ENCODE assay signal across 9 cellular contexts in the genomic region with DNA sequence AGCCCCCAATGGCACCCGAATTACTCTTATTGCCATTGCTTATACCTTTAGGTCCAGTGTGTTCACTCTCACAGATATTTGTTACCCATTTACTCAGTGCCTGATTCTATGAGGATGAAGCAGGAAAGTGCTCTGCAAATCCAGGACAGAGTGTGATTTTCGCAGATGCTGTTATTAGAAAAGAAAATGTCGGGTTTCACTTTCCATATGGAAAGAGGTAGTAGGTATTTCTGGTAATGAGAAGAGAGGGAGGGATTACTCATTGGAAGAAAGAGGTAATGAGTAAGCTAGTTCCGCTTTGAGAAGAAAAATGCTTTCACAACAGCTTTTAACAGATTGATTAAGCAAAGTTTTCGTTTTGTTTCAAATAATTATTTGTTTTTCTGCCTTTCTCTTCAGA.
DNase-seq lines count a peak whose midpoint lies in the region; ATAC-seq, FAIRE-seq and TF ChIP-seq lines count a peak whose summit lies in the region.
"Had no signal": no experiment of that assay in that cellular context is flagged by ENCODE, and none has a peak within 500 bp of the region (broad histone marks: within the 10 kb centered on the region; RNA-seq: fewer than 3 reads in every experiment).

No MANE protein-coding gene starts in this region.

- no peak overlapping the region for H3K4me3 Mint-ChIP-seq in immature natural killer cell

- 0% methylated on average over 5 of the region's 5 CpGs for WGBS in K562 (ENCODE audit: insufficient coverage, low coverage, missing lambda C conversion rate)

- no peak overlapping the region for H2AFZ ChIP-seq in K562 (ENCODE audit: low read depth, low read length)

- no peaks in the 10 kb centered on the region for H3K4me1 ChIP-seq in K562 (replicated peaks in 1 of 2; ENCODE audit: control insufficient read depth in 2 of 2, insufficient read depth in 2 of 2, low read length in 2 of 2)

- H3K4me3 ChIP-seq in K562 = no peak overlapping the region

- no peak overlapping the region for H3K27ac Mint-ChIP-seq in immature natural killer cell

- H3K9me3 Mint-ChIP-seq in immature natural killer cell = no peaks in the 10 kb centered on the region

- peaks cover 5 to 11% of the 10 kb centered on the region in 2 donors for H3K4me1 Mint-ChIP-seq in immature natural killer cell

- H3K9me1 ChIP-seq in K562 (ENCODE audit: control insufficient read depth, insufficient read depth, low read length) = no peaks in the 10 kb centered on the region

- DNase-seq in K562 (ENCODE audit: extremely low read depth in 1 of 4, low spot score in 3 of 4) = no peak
- no peak for DNase-seq in HPDE6-E6E7 (ENCODE audit: extremely low spot score)
- no peak for DNase-seq in activated gamma-delta T cell (lab: John Stamatoyannopoulos, UW)
- no peak for DNase-seq in DMS53 treated with DMSO at 0.1 percent for 48 hours (lab: John Stamatoyannopoulos, UW; ENCODE audit: unreplicated experiment)
- no peak for DNase-seq in immature natural killer cell
- DNase-seq: NCI-H69 had no signal

- no peak overlapping the region for H3K9ac ChIP-seq in K562 (ENCODE audit: insufficient read depth in 1 of 2, low read depth in 2 of 2, low read length in 2 of 2)

- no peak for FAIRE-seq in K562 (lab: Jason Lieb, UNC)

- no peak for TF ChIP-seq POLR2A in K562 (conservative IDR thresholded peaks at IDR 0.05)

- H3K27me3 ChIP-seq in K562 (ENCODE audit: control insufficient read depth in 2 of 2, insufficient read depth in 2 of 2, low read length in 2 of 2) = peaks cover 2 to 10% of the 10 kb centered on the region in 2 experiments; a peak in 4 of 5 replicates

- CTCF ChIA-PET in K562 (lab: Yijun Ruan, JAX; ENCODE audit: low intra/inter-chr PET ratio) = no interaction called here

- in situ Hi-C loops in K562 (cut with MboI) = no loop called here

- no peak for TF ChIP-seq EP300 in K562 (IDR thresholded peaks at IDR 0.05; ENCODE audit: low read length)

- H3K36me3 Mint-ChIP-seq in immature natural killer cell = no peaks in the 10 kb centered on the region

- H3K9me3 ChIP-seq in K562 (replicated peaks; ENCODE audit: control insufficient read depth, insufficient read depth, low read depth, low read length) = no peaks in the 10 kb centered on the region

- no peaks in the 10 kb centered on the region for H3K79me2 ChIP-seq in K562 (ENCODE audit: control insufficient read depth, insufficient read depth, low read length)

- H3K36me3 ChIP-seq in K562 (ENCODE audit: control insufficient read depth, insufficient read depth, low read length) = no peaks in the 10 kb centered on the region

- no peak for TF ChIP-seq RAD21 in K562 (CRISPR knock-in tag; conservative IDR thresholded peaks at IDR 0.05 in 1 of 2, IDR thresholded peaks at IDR 0.05 in 1 of 2)

- no peak overlapping the region for H3K27ac ChIP-seq in K562 (ENCODE audit: extremely low read depth, low read depth, low read length)

- no TSS peak for BruUV-seq in K562 (replicated peaks; lab: Mats Ljungman, UMichigan)

- TF ChIP-seq CTCF in K562 (IDR thresholded peaks at IDR 0.05 in 2 of 3, conservative IDR thresholded peaks at IDR 0.05 in 1 of 3; ENCODE audit: insufficient read depth in 2 of 3, low read depth in 1 of 3, low read length in 3 of 3) = no peak

- peaks cover 0 to 2% (median 0%) of the 10 kb centered on the region in 3 donors for H3K27me3 Mint-ChIP-seq in immature natural killer cell (ENCODE audit: low read depth in 3 of 3)

- intact Hi-C loops in K562 (cut with micrococcal nuclease) = no loop called here

- POLR2A ChIA-PET in K562 (lab: Yijun Ruan, JAX) = interaction anchor here (0.7 kb wide), 1 partner anchor 47 kb away, joined by 8 read pairs; no protein-coding TSS in a partner anchor

- no peaks in the 10 kb centered on the region for H4K20me1 ChIP-seq in K562 (replicated peaks; ENCODE audit: control insufficient read depth, insufficient read depth, low read length)

- ATAC-seq in GM18511 (IDR thresholded peaks at IDR 0.05; ENCODE audit: unreplicated experiment) (peak; percentile 76), GM21515 (IDR thresholded peaks at IDR 0.05; ENCODE audit: unreplicated experiment) (peak; percentile 78), HG03442 (IDR thresholded peaks at IDR 0.05; ENCODE audit: unreplicated experiment) (peak; percentile 70), K562 (no peak)

- no peak overlapping the region for H3K4me2 ChIP-seq in K562 (ENCODE audit: insufficient read depth, low read length)

TF ChIP-seq in K562, 482 proteins besides CTCF, POLR2A, EP300 and RAD21:
- TF ChIP-seq, protein P1, sequence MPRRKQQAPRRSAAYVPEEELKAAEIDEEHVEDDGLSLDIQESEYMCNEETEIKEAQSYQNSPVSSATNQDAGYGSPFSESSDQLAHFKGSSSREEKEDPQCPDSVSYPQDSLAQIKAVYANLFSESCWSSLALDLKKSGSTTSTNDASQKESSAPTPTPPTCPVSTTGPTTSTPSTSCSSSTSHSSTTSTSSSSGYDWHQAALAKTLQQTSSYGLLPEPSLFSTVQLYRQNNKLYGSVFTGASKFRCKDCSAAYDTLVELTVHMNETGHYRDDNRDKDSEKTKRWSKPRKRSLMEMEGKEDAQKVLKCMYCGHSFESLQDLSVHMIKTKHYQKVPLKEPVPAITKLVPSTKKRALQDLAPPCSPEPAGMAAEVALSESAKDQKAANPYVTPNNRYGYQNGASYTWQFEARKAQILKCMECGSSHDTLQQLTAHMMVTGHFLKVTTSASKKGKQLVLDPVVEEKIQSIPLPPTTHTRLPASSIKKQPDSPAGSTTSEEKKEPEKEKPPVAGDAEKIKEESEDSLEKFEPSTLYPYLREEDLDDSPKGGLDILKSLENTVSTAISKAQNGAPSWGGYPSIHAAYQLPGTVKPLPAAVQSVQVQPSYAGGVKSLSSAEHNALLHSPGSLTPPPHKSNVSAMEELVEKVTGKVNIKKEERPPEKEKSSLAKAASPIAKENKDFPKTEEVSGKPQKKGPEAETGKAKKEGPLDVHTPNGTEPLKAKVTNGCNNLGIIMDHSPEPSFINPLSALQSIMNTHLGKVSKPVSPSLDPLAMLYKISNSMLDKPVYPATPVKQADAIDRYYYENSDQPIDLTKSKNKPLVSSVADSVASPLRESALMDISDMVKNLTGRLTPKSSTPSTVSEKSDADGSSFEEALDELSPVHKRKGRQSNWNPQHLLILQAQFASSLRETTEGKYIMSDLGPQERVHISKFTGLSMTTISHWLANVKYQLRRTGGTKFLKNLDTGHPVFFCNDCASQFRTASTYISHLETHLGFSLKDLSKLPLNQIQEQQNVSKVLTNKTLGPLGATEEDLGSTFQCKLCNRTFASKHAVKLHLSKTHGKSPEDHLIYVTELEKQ (CRISPR knock-in tag; IDR thresholded peaks at IDR 0.05) = no peak
- TF ChIP-seq HDAC6 (IDR thresholded peaks at IDR 0.05; ENCODE audit: low read depth, low read length) (no peak), EZH2 (IDR thresholded peaks at IDR 0.05; ENCODE audit: borderline replicate concordance, low read depth, low read length) (peak; percentile 53; the same call in 1 of the 2 replicates), ZNF311 (CRISPR knock-in tag; IDR thresholded peaks at IDR 0.05) (no peak), SMARCE1 (IDR thresholded peaks at IDR 0.05) (no peak), DMBX1 (CRISPR knock-in tag; IDR thresholded peaks at IDR 0.05; ENCODE audit: borderline replicate concordance) (no peak), PCBP2 (IDR thresholded peaks at IDR 0.05; ENCODE audit: low read depth, low read length, poor library complexity, severe bottlenecking) (no peak)
